Comparison of ENCODE assay signal across 28 cellular contexts in genomic region chr2:1310202-1310601, GRCh38.
DNase-seq lines count a peak whose midpoint lies in the region; ATAC-seq, FAIRE-seq and TF ChIP-seq lines count a peak whose summit lies in the region.
"Had no signal": no experiment of that assay in that cellular context is flagged by ENCODE, and none has a peak within 500 bp of the region (broad histone marks: within the 10 kb centered on the region; RNA-seq: fewer than 3 reads in every experiment).

No MANE protein-coding gene starts in this region.

- no peaks in the 10 kb centered on the region for H3K9me3 Mint-ChIP-seq in endodermal cell

- H2BK120ac ChIP-seq in neuronal stem cell (ENCODE audit: low read depth, low read length) = no peak overlapping the region

- H3K23ac ChIP-seq in neuronal stem cell (ENCODE audit: low read depth, low read length, poor library complexity) = no peak overlapping the region

- H3K9ac ChIP-seq in HUES6 (ENCODE audit: low read length) (no peak overlapping the region), endodermal cell (ENCODE audit: extremely low read depth, low read length, poor library complexity, severe bottlenecking) (no peak overlapping the region), kidney (ENCODE audit: low read length in 2 of 2) (no peak overlapping the region), neuronal stem cell (ENCODE audit: low read depth, low read length, poor library complexity) (no peak overlapping the region)
- H3K9ac ChIP-seq: BLaER1 had no signal

- H3K9me3 ChIP-seq in HUES6 (ENCODE audit: control insufficient read depth, insufficient read depth, low read depth, low read length) (no peaks in the 10 kb centered on the region), endodermal cell (ENCODE audit: control insufficient read depth, low read length) (no peaks in the 10 kb centered on the region), kidney (ENCODE audit: control insufficient read depth in 1 of 2, low read length in 2 of 2) (no peaks in the 10 kb centered on the region), neuronal stem cell (replicated peaks in 1 of 2; ENCODE audit: control insufficient read depth in 2 of 2, insufficient read depth in 1 of 2, low read depth in 1 of 2, low read length in 2 of 2) (peaks cover 0 to 4% of the 10 kb centered on the region in 2 donors)
- no peaks in the 10 kb centered on the region for H3K9me3 ChIP-seq in effector memory CD4-positive, alpha-beta T cell (ENCODE audit: control insufficient read depth, low read length)
- H3K9me3 ChIP-seq: A549, BE2C, BLaER1 had no signal

- no peak for ATAC-seq in HG03342 (IDR thresholded peaks at IDR 0.05; ENCODE audit: unreplicated experiment)
- ATAC-seq: A549, GM12878 had no signal

- no peaks in the 10 kb centered on the region for H3K27me3 ChIP-seq in HUES6 (ENCODE audit: control insufficient read depth, insufficient read depth, low read length)
- no peaks in the 10 kb centered on the region for H3K27me3 ChIP-seq in endodermal cell (ENCODE audit: control insufficient read depth, insufficient read depth, low read length, poor library complexity, severe bottlenecking)
- H3K27me3 ChIP-seq in neuronal stem cell (ENCODE audit: control insufficient read depth in 3 of 3, insufficient read depth in 3 of 3, low read depth in 1 of 3, low read length in 3 of 3) = peaks cover 0 to 3% (median 0%) of the 10 kb centered on the region in 3 experiments
- no peaks in the 10 kb centered on the region for H3K27me3 ChIP-seq in effector memory CD4-positive, alpha-beta T cell (replicated peaks; ENCODE audit: control insufficient read depth, insufficient read depth, low read length, poor library complexity, severe bottlenecking)
- H3K27me3 ChIP-seq: BE2C, BLaER1 had no signal

- H3K36me3 ChIP-seq in HUES6 (ENCODE audit: control insufficient read depth, insufficient read depth, low read length) (no peaks in the 10 kb centered on the region), endodermal cell (ENCODE audit: control insufficient read depth, insufficient read depth, low read length) (no peaks in the 10 kb centered on the region), kidney (ENCODE audit: control insufficient read depth in 1 of 2, insufficient read depth in 2 of 2, low read length in 2 of 2) (no peaks in the 10 kb centered on the region), neuronal stem cell (replicated peaks in 1 of 2; ENCODE audit: control insufficient read depth in 2 of 2, insufficient read depth in 2 of 2, low read length in 2 of 2) (no peaks in the 10 kb centered on the region)
- H3K36me3 ChIP-seq in effector memory CD4-positive, alpha-beta T cell (ENCODE audit: control insufficient read depth, insufficient read depth, low read length) = no peaks in the 10 kb centered on the region
- H3K36me3 ChIP-seq: BE2C, BLaER1 had no signal

- H3K4me3 Mint-ChIP-seq in endodermal cell = no peak overlapping the region
- H3K4me3 Mint-ChIP-seq: CD14-positive monocyte; CD4-positive, alpha-beta memory T cell; CD4-positive, CD25-positive, alpha-beta regulatory T cell; CD8-positive, alpha-beta memory T cell had no signal

- no peaks in the 10 kb centered on the region for H3K79me1 ChIP-seq in neuronal stem cell (ENCODE audit: low read depth, low read length)

- no peak overlapping the region for H4K91ac ChIP-seq in neuronal stem cell (ENCODE audit: low read depth, low read length, poor library complexity)

- H2BK12ac ChIP-seq in neuronal stem cell (ENCODE audit: low read length) = no peak overlapping the region

- DNase-seq in endodermal cell (no peak), kidney (peak; percentile 49), neuronal stem cell (ENCODE audit: low spot score) (no peak), NCI-H510A (lab: John Stamatoyannopoulos, UW) (no peak), AG08395 (ENCODE audit: low spot score) (no peak)
- DNase-seq in effector memory CD4-positive, alpha-beta T cell = no peak
- DNase-seq: BE2C; C1 segment of cervical spinal cord; CD4-positive, alpha-beta memory T cell; CD4-positive, CD25-positive, alpha-beta regulatory T cell; CD8-positive, alpha-beta memory T cell; COR-L47; DMS 273 treated with DMSO at 0.1 percent for 48 hours; DMS153; DMS53; DMS79; DND-41; EL; GDM1 had no signal

- no peaks in the 10 kb centered on the region for H3K36me3 Mint-ChIP-seq in endodermal cell (ENCODE audit: low read depth)
- H3K36me3 Mint-ChIP-seq: CD14-positive monocyte; CD4-positive, alpha-beta memory T cell; CD4-positive, CD25-positive, alpha-beta regulatory T cell had no signal

- FAIRE-seq in kidney (lab: Jason Lieb, UNC) = no peak
- FAIRE-seq: A549, GM12878, GM12892, GM18507 had no signal

- H3K4me1 ChIP-seq in HUES6 (ENCODE audit: control insufficient read depth, insufficient read depth, low read length) = peaks cover 12% of the 10 kb centered on the region
- no peaks in the 10 kb centered on the region for H3K4me1 ChIP-seq in endodermal cell (ENCODE audit: control insufficient read depth, insufficient read depth, low read length)
- no peaks in the 10 kb centered on the region for H3K4me1 ChIP-seq in kidney (ENCODE audit: control insufficient read depth in 1 of 2, insufficient read depth in 1 of 2, low read depth in 1 of 2, low read length in 2 of 2)
- peaks cover 0 to 9% of the 10 kb centered on the region in 2 donors for H3K4me1 ChIP-seq in neuronal stem cell (ENCODE audit: control insufficient read depth in 2 of 2, insufficient read depth in 1 of 2, low read depth in 1 of 2, low read length in 2 of 2)
- no peaks in the 10 kb centered on the region for H3K4me1 ChIP-seq in effector memory CD4-positive, alpha-beta T cell (ENCODE audit: control insufficient read depth, insufficient read depth, low read length, poor library complexity, severe bottlenecking)
- H3K4me1 ChIP-seq: A549, BE2C, BLaER1 had no signal

- H2AK5ac ChIP-seq in neuronal stem cell (ENCODE audit: low read depth, low read length) = no peak overlapping the region

- TF ChIP-seq CTCF in endodermal cell (conservative IDR thresholded peaks at IDR 0.05) (no peak), kidney (IDR thresholded peaks at IDR 0.05; ENCODE audit: borderline replicate concordance, extremely low read depth, insufficient read depth) (no peak)

- no peak overlapping the region for H3K14ac ChIP-seq in neuronal stem cell (ENCODE audit: low read length)

- no peak overlapping the region for H2AFZ ChIP-seq in neuronal stem cell (ENCODE audit: low read length)

- no peak overlapping the region for H3K4me2 ChIP-seq in neuronal stem cell (ENCODE audit: insufficient read depth, low read length, poor library complexity, severe bottlenecking)
- H3K4me2 ChIP-seq: A549, BLaER1 had no signal

- no peak overlapping the region for H4K8ac ChIP-seq in neuronal stem cell (ENCODE audit: low read depth, low read length)

- H3K18ac ChIP-seq in neuronal stem cell (ENCODE audit: low read length) = peak overlapping the region; percentile 52

- H2BK5ac ChIP-seq in neuronal stem cell (ENCODE audit: low read length) = no peak overlapping the region

- WGBS in endodermal cell (ENCODE audit: insufficient coverage in 1 of 2, insufficient read length in 1 of 2), 2 experiments = 91% methylated on average over 7 of the region's 7 CpGs; no CpG with 5 or more reads in 1 of the 2 experiments
- WGBS in neuronal stem cell (ENCODE audit: extremely low coverage in 2 of 2, insufficient read length in 2 of 2, insufficient replicate concordance in 1 of 2), 2 donors = no CpG with 5 or more reads among the region's 7 CpGs

- H3K4ac ChIP-seq in neuronal stem cell (ENCODE audit: low read length) = no peak overlapping the region

- H3K27ac Mint-ChIP-seq in endodermal cell = peak overlapping the region; percentile 37
- H3K27ac Mint-ChIP-seq: CD14-positive monocyte; CD4-positive, alpha-beta memory T cell; CD4-positive, CD25-positive, alpha-beta regulatory T cell; CD8-positive, alpha-beta memory T cell had no signal

- H3K4me3 ChIP-seq in HUES6 (ENCODE audit: low read depth, low read length) = no peak overlapping the region
- no peak overlapping the region for H3K4me3 ChIP-seq in endodermal cell (ENCODE audit: low read length)
- H3K4me3 ChIP-seq in kidney (ENCODE audit: low read length in 2 of 2) = no peak overlapping the region
- H3K4me3 ChIP-seq in neuronal stem cell (ENCODE audit: low read length in 2 of 2) = no peak overlapping the region
- H3K4me3 ChIP-seq in effector memory CD4-positive, alpha-beta T cell (ENCODE audit: insufficient read depth, low read depth, low read length, poor library complexity, severe bottlenecking) = no peak overlapping the region
- H3K4me3 ChIP-seq: A549, BLaER1, GM12878 had no signal

- no peaks in the 10 kb centered on the region for H3K27me3 Mint-ChIP-seq in endodermal cell (ENCODE audit: insufficient read depth)
- H3K27me3 Mint-ChIP-seq: CD4-positive, alpha-beta memory T cell; CD4-positive, CD25-positive, alpha-beta regulatory T cell had no signal

- H3K27ac ChIP-seq in HUES6 (ENCODE audit: low read depth, low read length) = peak overlapping the region; percentile 77; the same call in 1 of the 2 replicates
- no peak overlapping the region for H3K27ac ChIP-seq in endodermal cell (ENCODE audit: low read depth, low read length)
- no peak overlapping the region for H3K27ac ChIP-seq in kidney (ENCODE audit: low read depth in 2 of 2, low read length in 2 of 2)
- H3K27ac ChIP-seq in neuronal stem cell (replicated peaks; ENCODE audit: low read length) = no peak overlapping the region
- no peak overlapping the region for H3K27ac ChIP-seq in effector memory CD4-positive, alpha-beta T cell (ENCODE audit: insufficient read depth, low read length, poor library complexity, severe bottlenecking)
- H3K27ac ChIP-seq: 22Rv1, A549, BLaER1 had no signal

- intact Hi-C loops in kidney (cut with DNase I) = no loop called here

- no peaks in the 10 kb centered on the region for H3K4me1 Mint-ChIP-seq in endodermal cell
- H3K4me1 Mint-ChIP-seq: CD8-positive, alpha-beta memory T cell had no signal

- H2BK15ac ChIP-seq in neuronal stem cell (ENCODE audit: low read length) = no peak overlapping the region
